20 cellular contexts compared by ENCODE assay signal in the genomic region with DNA sequence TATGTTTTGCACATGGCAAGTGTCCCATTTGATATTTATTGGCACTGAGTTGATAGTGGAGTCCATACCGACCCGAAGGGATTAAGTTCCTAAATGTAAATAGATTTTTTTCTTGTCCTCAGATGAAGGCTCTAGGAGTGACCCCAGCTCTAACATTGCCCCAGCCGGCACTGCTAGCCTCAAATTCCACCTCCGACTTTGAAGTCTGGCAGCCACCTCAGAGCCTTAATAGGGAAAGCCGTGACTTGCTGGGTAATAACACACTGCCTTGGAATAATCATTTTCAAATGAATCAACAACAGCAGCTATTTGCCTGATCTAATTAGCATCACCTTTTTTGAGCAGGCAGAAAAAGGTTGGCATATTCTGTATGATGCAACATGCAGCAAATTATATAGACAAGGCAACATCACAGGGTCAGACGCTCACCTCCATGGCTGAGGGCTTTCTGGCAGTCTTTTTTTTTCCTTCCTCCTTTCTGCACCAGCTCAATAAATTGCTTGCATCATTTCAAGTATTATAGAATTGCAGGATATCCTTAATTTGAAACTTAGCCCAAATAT.
DNase-seq lines count a peak whose midpoint lies in the region; ATAC-seq and TF ChIP-seq lines count a peak whose summit lies in the region.
"Had no signal": no experiment of that assay in that cellular context is flagged by ENCODE, and none has a peak within 500 bp of the region (broad histone marks: within the 10 kb centered on the region; RNA-seq: fewer than 3 reads in every experiment).

No MANE protein-coding gene starts in this region.

- DNase-seq in Calu3 = no peak
- DNase-seq in H9 = no peak
- peak; percentile 65 for DNase-seq in NOMO-1 treated with DMSO at 0.1 percent for 48 hours (lab: John Stamatoyannopoulos, UW; ENCODE audit: unreplicated experiment)
- no peak for DNase-seq in neural progenitor cell (ENCODE audit: low spot score)
- DNase-seq in T-helper 17 cell = no peak
- DNase-seq: COR-L47, GDM1, HCEC 1CT, NCI-H1105, NCI-H1694 treated with DMSO at 0.1 percent for 48 hours, NCI-H2107, NCI-H446, NCI-H526 treated with DMSO at 0.1 percent for 48 hours, PC-9, SW 1271 had no signal

- H4K20me1 ChIP-seq in H9 (ENCODE audit: control insufficient read depth, insufficient read depth, insufficient read length) (no peaks in the 10 kb centered on the region), neural progenitor cell (ENCODE audit: low read depth) (no peaks in the 10 kb centered on the region)

- no peak overlapping the region for H2BK120ac ChIP-seq in H9 (ENCODE audit: low read depth, low read length, poor library complexity, severe bottlenecking)

- BruUV-seq in Calu3 (replicated peaks; lab: Mats Ljungman, UMichigan) = no TSS peak

- no peaks in the 10 kb centered on the region for H3K4me1 Mint-ChIP-seq in Calu3 (ENCODE audit: low read depth, unreplicated experiment)
- peaks cover 6 to 8% of the 10 kb centered on the region in 2 experiments for H3K4me1 Mint-ChIP-seq in H9
- no peaks in the 10 kb centered on the region for H3K4me1 Mint-ChIP-seq in neural progenitor cell
- H3K4me1 Mint-ChIP-seq in T-helper 17 cell = no peaks in the 10 kb centered on the region
- H3K4me1 Mint-ChIP-seq: B cell had no signal

- no peaks in the 10 kb centered on the region for H3K36me3 Mint-ChIP-seq in Calu3 (ENCODE audit: insufficient read depth, unreplicated experiment)
- H3K36me3 Mint-ChIP-seq in H9 (ENCODE audit: insufficient read depth in 1 of 3, low read depth in 3 of 3) = peaks cover 12 to 22% (median 15%) of the 10 kb centered on the region in 3 experiments
- H3K36me3 Mint-ChIP-seq in neural progenitor cell = no peaks in the 10 kb centered on the region
- H3K36me3 Mint-ChIP-seq in T-helper 17 cell (ENCODE audit: low read depth) = no peaks in the 10 kb centered on the region

- H3K4me2 ChIP-seq in H9 (ENCODE audit: insufficient read depth, insufficient read length, low read length) = no peak overlapping the region
- no peak overlapping the region for H3K4me2 ChIP-seq in neural progenitor cell
- H3K4me2 ChIP-seq: PC-9 had no signal

- H3K23me2 ChIP-seq in H9 (ENCODE audit: insufficient read length, low read depth, low read length, poor library complexity, severe bottlenecking) = no peaks in the 10 kb centered on the region

- no peak overlapping the region for H3K4ac ChIP-seq in H9 (ENCODE audit: low read depth, low read length)

- no peak overlapping the region for H3K18ac ChIP-seq in H9 (ENCODE audit: insufficient read length, low read depth, low read length)

- no peak for TF ChIP-seq CTCF in Calu3 (IDR thresholded peaks at IDR 0.05; ENCODE audit: unreplicated experiment)
- TF ChIP-seq CTCF in H9 (conservative IDR thresholded peaks at IDR 0.05) = no peak
- TF ChIP-seq CTCF in neural progenitor cell (IDR thresholded peaks at IDR 0.05) = no peak

- H3K27me3 ChIP-seq in H9 (ENCODE audit: insufficient read depth, low read length) (no peaks in the 10 kb centered on the region), neural progenitor cell (no peaks in the 10 kb centered on the region)
- H3K27me3 ChIP-seq: SJSA1 had no signal

- no peak for ATAC-seq in T-helper 17 cell
- no peak for ATAC-seq in HG02840 (IDR thresholded peaks at IDR 0.05; ENCODE audit: low FRiP score, unreplicated experiment)
- no peak for ATAC-seq in GM21423 (IDR thresholded peaks at IDR 0.05; ENCODE audit: unreplicated experiment)

- no peaks in the 10 kb centered on the region for H3K36me3 ChIP-seq in neural progenitor cell
- H3K36me3 ChIP-seq: SJSA1 had no signal

- H2BK20ac ChIP-seq in H9 (ENCODE audit: low read depth, low read length, poor library complexity, severe bottlenecking) = peak overlapping the region; percentile 11

- H2BK5ac ChIP-seq in H9 (ENCODE audit: insufficient read length, low read length) = no peak overlapping the region

- H3K79me1 ChIP-seq in H9 (ENCODE audit: insufficient read depth, low read depth, low read length, poor library complexity, severe bottlenecking) = no peaks in the 10 kb centered on the region

- no peak overlapping the region for H2AFZ ChIP-seq in H9 (ENCODE audit: low read length)
- H2AFZ ChIP-seq in neural progenitor cell (replicated peaks) = peak overlapping the region; percentile 7
- H2AFZ ChIP-seq: PC-9 had no signal

- no peak overlapping the region for H2AK5ac ChIP-seq in H9 (ENCODE audit: insufficient read length, low read length)

- no peak overlapping the region for H3K14ac ChIP-seq in H9 (ENCODE audit: insufficient read depth, low read length)

- H3K4me1 ChIP-seq in H9 (ENCODE audit: insufficient read depth, low read length) = no peaks in the 10 kb centered on the region
- H3K4me1 ChIP-seq in neural progenitor cell = no peaks in the 10 kb centered on the region
- H3K4me1 ChIP-seq: SJSA1 had no signal

- no peak overlapping the region for H4K8ac ChIP-seq in H9 (replicated peaks; ENCODE audit: insufficient read length, low read depth, low read length)

- H2BK15ac ChIP-seq in H9 (ENCODE audit: low read depth, low read length) = no peak overlapping the region

- WGBS in H9 (ENCODE audit: extremely low coverage, insufficient read length, low lambda C conversion rate) = no CpG with 5 or more reads among the region's 6 CpGs

- CTCF ChIA-PET in Calu3 (lab: Charles Lee) = no interaction called here

- H3K23ac ChIP-seq in H9 (ENCODE audit: insufficient read length, low read depth, low read length) = no peak overlapping the region

- H3K9me3 ChIP-seq in H9 (ENCODE audit: control insufficient read depth, low read depth, low read length) (no peaks in the 10 kb centered on the region), neural progenitor cell (ENCODE audit: low read depth) (no peaks in the 10 kb centered on the region), T-helper 17 cell (ENCODE audit: control insufficient read depth, low read length, poor library complexity, severe bottlenecking) (no peaks in the 10 kb centered on the region)
- H3K9me3 ChIP-seq: SJSA1 had no signal

- H3K4me3 ChIP-seq in neural progenitor cell = no peak overlapping the region
- H3K4me3 ChIP-seq: PC-9, SJSA1 had no signal

- no peak overlapping the region for H2BK12ac ChIP-seq in H9 (ENCODE audit: insufficient read length, low read depth, low read length)

- H3K4me3 Mint-ChIP-seq in Calu3 (ENCODE audit: low read depth, unreplicated experiment) = no peak overlapping the region
- no peak overlapping the region for H3K4me3 Mint-ChIP-seq in H9
- no peak overlapping the region for H3K4me3 Mint-ChIP-seq in neural progenitor cell
- H3K4me3 Mint-ChIP-seq in T-helper 17 cell = no peak overlapping the region
- H3K4me3 Mint-ChIP-seq: B cell; T-helper 2 cell treated with Interferon-gamma antibody and Interleukin-4, amounts not matched to agents 5 μg/mL and 100 μg/mL, for 36 hours had no signal

- no peak overlapping the region for H3K56ac ChIP-seq in H9 (ENCODE audit: insufficient read length, low read depth, low read length)

- H3T11ph ChIP-seq in H9 (ENCODE audit: low read length) = no peak overlapping the region

- no peak overlapping the region for H4K91ac ChIP-seq in H9 (ENCODE audit: insufficient read length, low read depth, low read length)

- H3K9ac ChIP-seq in H9 (ENCODE audit: extremely low read depth, insufficient read length, low read length) = no peak overlapping the region
- H3K9ac ChIP-seq in neural progenitor cell = no peak overlapping the region

- no peaks in the 10 kb centered on the region for H3K79me2 ChIP-seq in H9 (ENCODE audit: insufficient read depth, low read length)
- H3K79me2 ChIP-seq in neural progenitor cell (ENCODE audit: low read depth) = no peaks in the 10 kb centered on the region

- intact Hi-C loops in Calu3 (cut with micrococcal nuclease; ENCODE audit: unreplicated experiment) = no loop called here

- H3K9me3 Mint-ChIP-seq in Calu3 (ENCODE audit: low read depth, unreplicated experiment) (peaks cover 9% of the 10 kb centered on the region), H9 (peaks cover 20 to 25% of the 10 kb centered on the region in 2 experiments), neural progenitor cell (peaks cover 8% of the 10 kb centered on the region)

- H3F3A ChIP-seq in neural progenitor cell (ENCODE audit: low read depth) = no peaks in the 10 kb centered on the region

- no peaks in the 10 kb centered on the region for H3K27me3 Mint-ChIP-seq in Calu3 (ENCODE audit: unreplicated experiment)
- H3K27me3 Mint-ChIP-seq in H9 (ENCODE audit: low read depth) = no peaks in the 10 kb centered on the region; the same call in 1 of the 2 replicates
- no peaks in the 10 kb centered on the region for H3K27me3 Mint-ChIP-seq in neural progenitor cell (ENCODE audit: insufficient read depth, low read depth)
- peaks cover 21% of the 10 kb centered on the region for H3K27me3 Mint-ChIP-seq in T-helper 17 cell
- H3K27me3 Mint-ChIP-seq: B cell had no signal

- H4K5ac ChIP-seq in H9 (ENCODE audit: insufficient read length, low read depth, low read length) = no peak overlapping the region

- H3K27ac Mint-ChIP-seq in Calu3 (ENCODE audit: unreplicated experiment) (peak overlapping the region; percentile 42), H9 (no peak overlapping the region), neural progenitor cell (no peak overlapping the region), T-helper 17 cell (no peak overlapping the region)
- H3K27ac Mint-ChIP-seq: B cell; T-helper 2 cell treated with Interferon-gamma antibody and Interleukin-4, amounts not matched to agents 5 μg/mL and 100 μg/mL, for 36 hours had no signal

- no peak overlapping the region for H3K27ac ChIP-seq in H9 (ENCODE audit: insufficient read length, low read depth, low read length)
- no peak overlapping the region for H3K27ac ChIP-seq in neural progenitor cell
- H3K27ac ChIP-seq: PC-9, SJSA1 had no signal
